ENCODE assay signal across 1 cellular context in the genomic region with DNA sequence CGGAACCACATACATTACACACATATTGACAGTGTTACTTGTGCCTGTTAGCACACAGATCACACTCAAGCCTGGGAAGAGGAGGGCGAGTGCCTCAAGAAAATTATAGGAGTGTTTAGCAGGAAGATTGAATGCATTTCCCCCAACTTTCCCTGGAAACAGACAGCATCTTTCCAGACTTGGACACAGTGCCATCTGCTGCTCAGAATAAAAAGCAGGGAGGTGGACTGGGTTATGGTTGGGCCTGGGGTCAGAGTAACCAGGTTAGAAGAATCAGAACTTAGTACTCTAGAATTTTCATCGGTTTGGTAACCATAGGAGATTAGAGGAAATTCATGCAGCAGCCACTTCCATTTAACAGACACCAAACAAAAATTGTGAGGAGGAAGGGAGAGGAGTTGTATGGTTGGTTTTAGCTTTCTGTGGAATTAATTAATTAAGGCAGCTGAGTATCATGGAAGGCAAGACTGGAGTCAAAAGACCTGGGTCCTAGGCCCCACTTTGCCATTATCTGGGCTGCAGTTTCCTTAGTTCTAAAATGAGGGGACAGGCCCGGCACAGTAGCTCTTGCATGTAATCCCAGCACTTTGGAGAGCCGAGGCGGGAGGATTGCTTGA.
TF ChIP-seq lines count a peak whose summit lies in the region.

No MANE protein-coding gene starts in this region.

TF ChIP-seq in HEK293, 187 proteins besides CTCF, POLR2A, EP300 and RAD21 (continued from another document):
- TF ChIP-seq, protein P1, sequence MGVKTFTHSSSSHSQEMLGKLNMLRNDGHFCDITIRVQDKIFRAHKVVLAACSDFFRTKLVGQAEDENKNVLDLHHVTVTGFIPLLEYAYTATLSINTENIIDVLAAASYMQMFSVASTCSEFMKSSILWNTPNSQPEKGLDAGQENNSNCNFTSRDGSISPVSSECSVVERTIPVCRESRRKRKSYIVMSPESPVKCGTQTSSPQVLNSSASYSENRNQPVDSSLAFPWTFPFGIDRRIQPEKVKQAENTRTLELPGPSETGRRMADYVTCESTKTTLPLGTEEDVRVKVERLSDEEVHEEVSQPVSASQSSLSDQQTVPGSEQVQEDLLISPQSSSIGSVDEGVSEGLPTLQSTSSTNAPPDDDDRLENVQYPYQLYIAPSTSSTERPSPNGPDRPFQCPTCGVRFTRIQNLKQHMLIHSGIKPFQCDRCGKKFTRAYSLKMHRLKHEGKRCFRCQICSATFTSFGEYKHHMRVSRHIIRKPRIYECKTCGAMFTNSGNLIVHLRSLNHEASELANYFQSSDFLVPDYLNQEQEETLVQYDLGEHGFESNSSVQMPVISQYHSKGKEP (tag by site-specific recombination; IDR thresholded peaks at IDR 0.05): no peak
- TF ChIP-seq BCL11A (tag by site-specific recombination; IDR thresholded peaks at IDR 0.05; ENCODE audit: low read depth): no peak
- TF ChIP-seq, protein P2, sequence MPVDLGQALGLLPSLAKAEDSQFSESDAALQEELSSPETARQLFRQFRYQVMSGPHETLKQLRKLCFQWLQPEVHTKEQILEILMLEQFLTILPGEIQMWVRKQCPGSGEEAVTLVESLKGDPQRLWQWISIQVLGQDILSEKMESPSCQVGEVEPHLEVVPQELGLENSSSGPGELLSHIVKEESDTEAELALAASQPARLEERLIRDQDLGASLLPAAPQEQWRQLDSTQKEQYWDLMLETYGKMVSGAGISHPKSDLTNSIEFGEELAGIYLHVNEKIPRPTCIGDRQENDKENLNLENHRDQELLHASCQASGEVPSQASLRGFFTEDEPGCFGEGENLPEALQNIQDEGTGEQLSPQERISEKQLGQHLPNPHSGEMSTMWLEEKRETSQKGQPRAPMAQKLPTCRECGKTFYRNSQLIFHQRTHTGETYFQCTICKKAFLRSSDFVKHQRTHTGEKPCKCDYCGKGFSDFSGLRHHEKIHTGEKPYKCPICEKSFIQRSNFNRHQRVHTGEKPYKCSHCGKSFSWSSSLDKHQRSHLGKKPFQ (tag by site-specific recombination; IDR thresholded peaks at IDR 0.05): no peak
- no peak for TF ChIP-seq ZNF501 (tag by site-specific recombination; IDR thresholded peaks at IDR 0.05)
- TF ChIP-seq ZNF654 (tag by site-specific recombination; IDR thresholded peaks at IDR 0.05; ENCODE audit: low read depth): peak; percentile 67
